11 cellular contexts compared by ENCODE assay signal in the genomic region with DNA sequence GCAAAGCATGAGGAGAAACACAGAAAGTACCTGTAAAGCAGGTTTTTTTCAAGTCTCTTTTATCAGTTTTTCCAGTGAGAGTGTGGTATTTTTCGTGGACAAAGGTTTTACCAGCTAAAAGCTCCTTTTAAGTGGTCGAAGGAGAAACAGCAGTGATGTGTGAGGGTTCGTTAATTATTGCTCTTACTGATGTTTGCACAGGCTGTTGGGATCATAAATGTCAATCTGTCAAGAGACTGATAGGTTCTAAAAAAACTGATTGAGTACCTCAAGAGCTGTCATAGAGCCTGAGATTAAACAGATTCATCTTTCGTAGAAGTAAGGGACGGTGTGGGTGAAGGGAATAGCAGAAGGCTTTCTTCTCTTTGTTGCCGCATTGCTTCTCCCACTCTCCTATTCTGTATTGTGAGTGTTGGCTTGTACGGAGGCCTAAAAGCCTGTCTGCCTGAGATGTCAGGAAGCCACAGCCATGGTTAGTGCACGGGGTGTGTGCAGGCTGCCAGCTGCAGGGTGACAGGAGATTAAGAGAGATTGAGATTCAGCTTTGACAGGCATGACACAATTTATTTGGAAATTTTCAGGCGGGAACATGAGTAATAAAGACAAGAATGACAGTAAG.
DNase-seq lines count a peak whose midpoint lies in the region; ATAC-seq and TF ChIP-seq lines count a peak whose summit lies in the region.
"Had no signal": no experiment of that assay in that cellular context is flagged by ENCODE, and none has a peak within 500 bp of the region (broad histone marks: within the 10 kb centered on the region; RNA-seq: fewer than 3 reads in every experiment).

No MANE protein-coding gene starts in this region.

- H3K56ac ChIP-seq in IMR-90 (ENCODE audit: extremely low read depth, insufficient read depth, low read length): no peak overlapping the region

- 40% methylated on average over 2 of the region's 9 CpGs; no CpG with 5 or more reads in 1 of the 2 experiments for WGBS in IMR-90 (ENCODE audit: extremely low coverage in 2 of 2, insufficient read length in 1 of 2), 2 experiments
- 33% methylated on average over 9 of the region's 9 CpGs for WGBS in hepatocyte (ENCODE audit: low lambda C conversion rate, missing lambda C conversion rate)
- 20 to 53% methylated on average over 9 of the region's 9 CpGs for WGBS in sigmoid colon, 2 donors

- dilution Hi-C loops in IMR-90 (cut with HindIII; ENCODE audit: low sequenced_read_pairs, unreplicated experiment): no loop called here

- peaks cover 36 to 50% of the 10 kb centered on the region in 2 donors for H3K36me3 Mint-ChIP-seq in CD14-positive monocyte

- H2BK120ac ChIP-seq in IMR-90 (ENCODE audit: low read depth, low read length): no peak overlapping the region

- no peak overlapping the region for H3K4ac ChIP-seq in IMR-90 (ENCODE audit: low read depth, low read length)

- POLR2A ChIA-PET in IMR-90 (lab: Charles Lee; ENCODE audit: unreplicated experiment): no interaction called here

- no peak overlapping the region for H3K18ac ChIP-seq in IMR-90 (ENCODE audit: low read depth, low read length)

- H3K27me3 ChIP-seq in IMR-90 (ENCODE audit: control insufficient read depth, insufficient read depth, low read length): no peaks in the 10 kb centered on the region
- H3K27me3 ChIP-seq in hepatocyte: no peaks in the 10 kb centered on the region
- H3K27me3 ChIP-seq in sigmoid colon: no peaks in the 10 kb centered on the region
- H3K27me3 ChIP-seq: esophagus muscularis mucosa had no signal

- no peak overlapping the region for H2AFZ ChIP-seq in IMR-90 (replicated peaks; ENCODE audit: low read length, poor library complexity)
- H2AFZ ChIP-seq in hepatocyte: no peak overlapping the region

- H3K9me3 Mint-ChIP-seq in CD14-positive monocyte: peaks cover 0 to 6% (median 0%) of the 10 kb centered on the region in 7 donors

- H3K4me2 ChIP-seq in IMR-90 (ENCODE audit: low read depth, low read length) (no peak overlapping the region), hepatocyte (peak overlapping the region; percentile 57)

- peaks cover 44% of the 10 kb centered on the region for H3K79me2 ChIP-seq in hepatocyte

- no peak overlapping the region for H3K4me3 ChIP-seq in AG10803 (ENCODE audit: low read length)
- no peak overlapping the region for H3K4me3 ChIP-seq in IMR-90 (ENCODE audit: insufficient read depth, low read depth, low read length)
- H3K4me3 ChIP-seq in hepatocyte: no peak overlapping the region
- no peak overlapping the region for H3K4me3 ChIP-seq in sigmoid colon
- H3K4me3 ChIP-seq: esophagus muscularis mucosa had no signal

- H3K9me2 ChIP-seq in hepatocyte (replicated peaks; ENCODE audit: insufficient read depth): no peaks in the 10 kb centered on the region

- H3K27me3 Mint-ChIP-seq in CD14-positive monocyte (ENCODE audit: low read depth in 3 of 3): no peaks in the 10 kb centered on the region

- in situ Hi-C loops in IMR-90 (cut with MboI; ENCODE audit: low sequenced_read_pairs) (no loop called here), ACHN (cut with HindIII; ENCODE audit: low pct_ligation_motif_present, low pct_unique_long_range_greater_than_20kb, low sequenced_read_pairs) (no loop called here)

- no peak overlapping the region for H2BK15ac ChIP-seq in IMR-90 (ENCODE audit: low read depth, low read length)

- CTCF ChIA-PET in IMR-90 (lab: Yijun Ruan, JAX): no interaction called here

- no TSS peak for BruUV-seq in IMR-90 (replicated peaks; lab: Mats Ljungman, UMichigan)

- H4K5ac ChIP-seq in IMR-90 (ENCODE audit: low read depth, low read length): no peak overlapping the region

- H3K9me1 ChIP-seq in IMR-90 (ENCODE audit: insufficient read depth, low read length): peaks cover 8% of the 10 kb centered on the region

- peaks cover 7% of the 10 kb centered on the region for H3K36me3 ChIP-seq in IMR-90 (ENCODE audit: control insufficient read depth, insufficient read depth, low read length)
- no peaks in the 10 kb centered on the region for H3K36me3 ChIP-seq in hepatocyte (replicated peaks; ENCODE audit: insufficient read depth, low read depth)
- H3K36me3 ChIP-seq in sigmoid colon: no peaks in the 10 kb centered on the region

- TF ChIP-seq RAD21 in IMR-90 (IDR thresholded peaks at IDR 0.05; ENCODE audit: low read length): no peak

- H4K8ac ChIP-seq in IMR-90 (ENCODE audit: low read depth in 2 of 2, low read length in 2 of 2): no peak overlapping the region

- no peak for ATAC-seq in IMR-90 (ENCODE audit: low read depth)
- ATAC-seq: left lobe of liver had no signal

- no peak overlapping the region for H4K91ac ChIP-seq in IMR-90 (ENCODE audit: insufficient read depth, low read depth, low read length)

- H3K27ac ChIP-seq in IMR-90 (ENCODE audit: insufficient read depth, low read length) (no peak overlapping the region), hepatocyte (peak overlapping the region; percentile 4), sigmoid colon (no peak overlapping the region)
- H3K27ac ChIP-seq: esophagus muscularis mucosa had no signal

- no peak overlapping the region for H3K9ac ChIP-seq in IMR-90 (ENCODE audit: low read depth, low read length)

- peak; percentile 16 for DNase-seq in AG10803 (ENCODE audit: low read depth)
- DNase-seq in IMR-90: no peak
- DNase-seq in NCI-H82 treated with DMSO at 0.1 percent for 48 hours (lab: John Stamatoyannopoulos, UW; ENCODE audit: unreplicated experiment): peak; percentile 36
- DNase-seq in hepatocyte (ENCODE audit: low spot score): peak; percentile 17
- DNase-seq in ACHN: no peak
- DNase-seq in CD14-positive monocyte (ENCODE audit: low spot score): no peak
- DNase-seq in NOMO-1 (lab: John Stamatoyannopoulos, UW; ENCODE audit: unreplicated experiment in 2 of 2): no peak
- DNase-seq in sigmoid colon: no peak
- DNase-seq: amniotic stem cell had no signal

- H4K20me1 ChIP-seq in IMR-90 (ENCODE audit: insufficient read depth, low read length): peaks cover 47% of the 10 kb centered on the region; the same call in 1 of the 2 replicates
- peaks cover 43% of the 10 kb centered on the region for H4K20me1 ChIP-seq in hepatocyte (ENCODE audit: insufficient read depth, poor library complexity, severe bottlenecking)

- no peak for TF ChIP-seq EP300 in sigmoid colon (IDR thresholded peaks at IDR 0.05)

- H2BK5ac ChIP-seq in IMR-90 (ENCODE audit: low read depth, low read length, poor library complexity, severe bottlenecking): no peak overlapping the region

- no peak overlapping the region for H3K4me3 Mint-ChIP-seq in CD14-positive monocyte

- no peak overlapping the region for H2BK20ac ChIP-seq in IMR-90 (ENCODE audit: low read depth, low read length)

- H3K9me3 ChIP-seq in IMR-90 (ENCODE audit: control insufficient read depth, insufficient read depth, low read length): no peaks in the 10 kb centered on the region
- no peaks in the 10 kb centered on the region for H3K9me3 ChIP-seq in hepatocyte (ENCODE audit: low read depth)
- H3K9me3 ChIP-seq in sigmoid colon: no peaks in the 10 kb centered on the region
- H3K9me3 ChIP-seq: esophagus muscularis mucosa had no signal

- intact Hi-C loops in IMR-90 (cut with micrococcal nuclease) (loop anchor here (10.0 kb wide), 1 partner anchor 316 kb away; no protein-coding TSS in a partner anchor), CD14-positive monocyte (cut with micrococcal nuclease) (no loop called here), sigmoid colon (cut with DNase I) (no loop called here)

- no peak overlapping the region for H2AK9ac ChIP-seq in IMR-90 (replicated peaks; ENCODE audit: low read depth, low read length, poor library complexity)

- H3K4me1 Mint-ChIP-seq in CD14-positive monocyte: no peaks in the 10 kb centered on the region

- H3K27ac Mint-ChIP-seq in CD14-positive monocyte: peak overlapping the region in 3 of 7 donors; percentile 1 to 83 (median 55)

- H3K4me1 ChIP-seq in IMR-90 (ENCODE audit: control insufficient read depth, insufficient read depth, low read length) (peaks cover 16% of the 10 kb centered on the region), hepatocyte (ENCODE audit: insufficient read depth) (peaks cover 25% of the 10 kb centered on the region), sigmoid colon (peaks cover 0 to 16% (median 10%) of the 10 kb centered on the region in 4 donors)

- H3K14ac ChIP-seq in IMR-90 (replicated peaks; ENCODE audit: low read depth, low read length): 0 out of 2 replicates have a peak overlapping the region, but pooled peaks have one; percentile 13

- peaks cover 53 to 78% of the 10 kb centered on the region in 2 experiments for H3K79me1 ChIP-seq in IMR-90 (ENCODE audit: low read depth in 1 of 2, low read length in 2 of 2)

- no peak for TF ChIP-seq POLR2A in IMR-90 (IDR thresholded peaks at IDR 0.05; ENCODE audit: low read depth, low read length)
- TF ChIP-seq POLR2A in sigmoid colon (IDR thresholded peaks at IDR 0.05): no peak

- no peak overlapping the region for H3K23ac ChIP-seq in IMR-90 (ENCODE audit: low read depth, low read length)

- no peak overlapping the region for H2AK5ac ChIP-seq in IMR-90 (ENCODE audit: low read depth, low read length)

- TF ChIP-seq CTCF in AG10803 (conservative IDR thresholded peaks at IDR 0.05; ENCODE audit: low read length) (no peak), IMR-90 (conservative IDR thresholded peaks at IDR 0.05; ENCODE audit: low read depth, low read length) (no peak), hepatocyte (IDR thresholded peaks at IDR 0.05; ENCODE audit: poor library complexity) (no peak), CD14-positive monocyte (IDR thresholded peaks at IDR 0.05) (no peak), sigmoid colon (IDR thresholded peaks at IDR 0.05) (no peak)

TF ChIP-seq in IMR-90, 13 proteins besides CTCF, POLR2A, EP300 and RAD21:
- TF ChIP-seq FOS (IDR thresholded peaks at IDR 0.05; ENCODE audit: low read depth, low read length) (no peak), MAZ (IDR thresholded peaks at IDR 0.05; ENCODE audit: borderline replicate concordance, low read depth, low read length) (no peak), NFE2L2 (IDR thresholded peaks at IDR 0.05; ENCODE audit: low read depth, low read length) (no peak), MAFK (IDR thresholded peaks at IDR 0.05; ENCODE audit: low read depth, low read length) (no peak), BHLHE40 (IDR thresholded peaks at IDR 0.05; ENCODE audit: low read depth, low read length) (no peak), USF2 (IDR thresholded peaks at IDR 0.05; ENCODE audit: low read depth, low read length) (no peak)

Comparison
In these comparisons a context has a peak if more than half of its experiments do, and no peak if none do; other contexts are left out.
1. DNase-seq: peak in AG10803 (single experiment), NCI-H82 treated with DMSO at 0.1 percent for 48 hours (single experiment) and hepatocyte (single experiment); none in IMR-90 (single experiment), ACHN (single experiment), CD14-positive monocyte (single experiment), NOMO-1 (0 of 2) and sigmoid colon (single experiment).